1 cellular context compared by ENCODE assay signal in the genomic region with DNA sequence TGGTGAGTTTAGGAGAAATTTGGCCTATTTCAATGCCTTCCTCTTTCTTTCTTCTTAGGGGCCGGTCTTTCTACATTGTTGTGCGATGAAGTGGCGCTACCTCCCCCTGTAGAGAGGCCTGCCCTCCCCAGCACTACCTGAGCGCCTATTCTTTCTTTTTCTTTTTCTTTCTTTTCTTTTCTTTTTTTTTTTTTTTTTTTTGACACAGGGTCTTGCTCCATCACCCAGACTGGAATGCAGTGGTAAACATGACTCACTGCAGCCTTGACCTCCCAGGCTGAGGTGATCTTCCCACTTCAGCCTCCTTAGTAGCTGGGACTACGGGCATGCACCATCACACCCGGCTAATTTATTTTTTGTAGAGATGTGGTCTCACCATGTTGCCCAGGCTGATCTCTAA.
TF ChIP-seq lines count a peak whose summit lies in the region.

No MANE protein-coding gene starts in this region.

TF ChIP-seq in Ishikawa, 13 proteins besides CTCF, POLR2A, EP300 and RAD21 (continued from another document):
- TF ChIP-seq, protein P1, sequence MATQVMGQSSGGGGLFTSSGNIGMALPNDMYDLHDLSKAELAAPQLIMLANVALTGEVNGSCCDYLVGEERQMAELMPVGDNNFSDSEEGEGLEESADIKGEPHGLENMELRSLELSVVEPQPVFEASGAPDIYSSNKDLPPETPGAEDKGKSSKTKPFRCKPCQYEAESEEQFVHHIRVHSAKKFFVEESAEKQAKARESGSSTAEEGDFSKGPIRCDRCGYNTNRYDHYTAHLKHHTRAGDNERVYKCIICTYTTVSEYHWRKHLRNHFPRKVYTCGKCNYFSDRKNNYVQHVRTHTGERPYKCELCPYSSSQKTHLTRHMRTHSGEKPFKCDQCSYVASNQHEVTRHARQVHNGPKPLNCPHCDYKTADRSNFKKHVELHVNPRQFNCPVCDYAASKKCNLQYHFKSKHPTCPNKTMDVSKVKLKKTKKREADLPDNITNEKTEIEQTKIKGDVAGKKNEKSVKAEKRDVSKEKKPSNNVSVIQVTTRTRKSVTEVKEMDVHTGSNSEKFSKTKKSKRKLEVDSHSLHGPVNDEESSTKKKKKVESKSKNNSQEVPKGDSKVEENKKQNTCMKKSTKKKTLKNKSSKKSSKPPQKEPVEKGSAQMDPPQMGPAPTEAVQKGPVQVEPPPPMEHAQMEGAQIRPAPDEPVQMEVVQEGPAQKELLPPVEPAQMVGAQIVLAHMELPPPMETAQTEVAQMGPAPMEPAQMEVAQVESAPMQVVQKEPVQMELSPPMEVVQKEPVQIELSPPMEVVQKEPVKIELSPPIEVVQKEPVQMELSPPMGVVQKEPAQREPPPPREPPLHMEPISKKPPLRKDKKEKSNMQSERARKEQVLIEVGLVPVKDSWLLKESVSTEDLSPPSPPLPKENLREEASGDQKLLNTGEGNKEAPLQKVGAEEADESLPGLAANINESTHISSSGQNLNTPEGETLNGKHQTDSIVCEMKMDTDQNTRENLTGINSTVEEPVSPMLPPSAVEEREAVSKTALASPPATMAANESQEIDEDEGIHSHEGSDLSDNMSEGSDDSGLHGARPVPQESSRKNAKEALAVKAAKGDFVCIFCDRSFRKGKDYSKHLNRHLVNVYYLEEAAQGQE (IDR thresholded peaks at IDR 0.05; ENCODE audit: low read depth), result no peak
- TF ChIP-seq, protein P2, sequence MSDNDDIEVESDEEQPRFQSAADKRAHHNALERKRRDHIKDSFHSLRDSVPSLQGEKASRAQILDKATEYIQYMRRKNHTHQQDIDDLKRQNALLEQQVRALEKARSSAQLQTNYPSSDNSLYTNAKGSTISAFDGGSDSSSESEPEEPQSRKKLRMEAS (IDR thresholded peaks at IDR 0.05), result no peak
- peak; percentile 59 for TF ChIP-seq NFIC (IDR thresholded peaks at IDR 0.05)
